In the genomic region with DNA sequence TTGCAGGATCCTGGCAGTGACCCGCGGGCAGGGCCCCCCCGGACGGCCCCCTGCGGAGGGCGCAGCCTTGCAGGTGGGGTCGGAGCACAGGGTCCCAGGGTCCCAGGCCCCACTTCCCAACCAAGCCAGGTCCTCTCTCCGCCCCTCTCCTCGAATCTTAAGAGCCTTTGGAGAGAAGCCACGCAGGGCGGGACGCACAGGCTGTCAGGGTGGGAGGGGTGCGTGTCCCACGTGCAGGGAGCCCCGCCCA, we compare ENCODE assay signal across 1 cellular context.
TF ChIP-seq lines count a peak whose summit lies in the region.

No MANE protein-coding gene starts in this region.

TF ChIP-seq in IMR-90, 13 proteins besides CTCF, POLR2A, EP300 and RAD21:
- no peak for TF ChIP-seq MAFK (IDR thresholded peaks at IDR 0.05; ENCODE audit: low read depth, low read length)
- TF ChIP-seq, protein P1, sequence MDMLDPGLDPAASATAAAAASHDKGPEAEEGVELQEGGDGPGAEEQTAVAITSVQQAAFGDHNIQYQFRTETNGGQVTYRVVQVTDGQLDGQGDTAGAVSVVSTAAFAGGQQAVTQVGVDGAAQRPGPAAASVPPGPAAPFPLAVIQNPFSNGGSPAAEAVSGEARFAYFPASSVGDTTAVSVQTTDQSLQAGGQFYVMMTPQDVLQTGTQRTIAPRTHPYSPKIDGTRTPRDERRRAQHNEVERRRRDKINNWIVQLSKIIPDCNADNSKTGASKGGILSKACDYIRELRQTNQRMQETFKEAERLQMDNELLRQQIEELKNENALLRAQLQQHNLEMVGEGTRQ (IDR thresholded peaks at IDR 0.05; ENCODE audit: low read depth, low read length), result peak; percentile 72
- TF ChIP-seq CHD1 (IDR thresholded peaks at IDR 0.05; ENCODE audit: low read depth, low read length), result no peak
TF ChIP-seq in IMR-90: peak in this region for 1.
